In the genomic region with DNA sequence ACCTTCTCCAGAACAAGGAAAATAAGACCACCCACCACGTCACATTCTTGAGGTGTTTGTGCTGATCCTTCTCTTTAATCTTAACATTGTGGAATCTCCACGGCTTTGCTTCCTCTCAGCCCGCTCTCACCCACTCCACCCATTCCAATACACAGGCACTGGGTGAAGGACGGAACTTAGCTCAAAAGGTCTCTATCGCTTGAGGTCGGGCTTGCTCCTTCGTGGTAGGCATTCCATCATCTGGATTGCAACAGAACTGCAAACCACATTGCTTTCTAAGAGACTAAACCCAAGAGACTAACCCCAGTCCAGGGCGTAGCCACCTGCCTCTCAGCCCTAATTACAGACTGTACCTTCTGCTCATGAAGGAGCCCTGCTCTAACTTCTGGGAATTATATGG, we compare ENCODE assay signal across 16 cellular contexts. TPM values are rescaled to one million over a fixed set of nuclear protein-coding genes. Genes with fewer than 3 reads are reported as not detected.
DNase-seq lines count a peak whose midpoint lies in the region; ATAC-seq and TF ChIP-seq lines count a peak whose summit lies in the region.
"Had no signal": no experiment of that assay in that cellular context is flagged by ENCODE, and none has a peak within 500 bp of the region (broad histone marks: within the 10 kb centered on the region; RNA-seq: fewer than 3 reads in every experiment).

No MANE protein-coding gene starts in this region.

- H3F3A ChIP-seq in OCI-LY1 (ENCODE audit: insufficient read depth, low read length) = no peaks in the 10 kb centered on the region; the same call in 1 of the 2 replicates

- H3K4me3 ChIP-seq in OCI-LY1 (ENCODE audit: low read depth, low read length, poor library complexity, severe bottlenecking) (no peak overlapping the region), fibroblast of pulmonary artery (replicated peaks; ENCODE audit: low read depth, low read length) (no peak overlapping the region)
- H3K4me3 ChIP-seq: MG63 had no signal

- no peaks in the 10 kb centered on the region for H3K9me2 ChIP-seq in OCI-LY1 (ENCODE audit: low read depth, low read length)

- no peak for ATAC-seq in GM21528 (IDR thresholded peaks at IDR 0.05; ENCODE audit: low FRiP score, unreplicated experiment)
- ATAC-seq in GM21825 (IDR thresholded peaks at IDR 0.05; ENCODE audit: unreplicated experiment) = no peak
- ATAC-seq: HCT116 had no signal

- H3K36me3 ChIP-seq in OCI-LY1 (ENCODE audit: insufficient read depth, low read length) = no peaks in the 10 kb centered on the region
- H3K36me3 ChIP-seq: MG63 had no signal

- H3K79me2 ChIP-seq in OCI-LY1 (ENCODE audit: insufficient read depth, low read length) = no peaks in the 10 kb centered on the region

- no peak for TF ChIP-seq CTCF in OCI-LY1 (IDR thresholded peaks at IDR 0.05; ENCODE audit: low read length)
- TF ChIP-seq CTCF in fibroblast of pulmonary artery (IDR thresholded peaks at IDR 0.05; ENCODE audit: low read length, missing control alignments) = no peak

- no peaks in the 10 kb centered on the region for H4K20me1 ChIP-seq in OCI-LY1 (ENCODE audit: insufficient read depth, low read length)

- no peaks in the 10 kb centered on the region for H3K27me3 ChIP-seq in OCI-LY1 (ENCODE audit: insufficient read depth, low read length)
- H3K27me3 ChIP-seq: MG63 had no signal

- H3K9ac ChIP-seq in OCI-LY1 (ENCODE audit: low read length) = no peak overlapping the region

- H2AFZ ChIP-seq in OCI-LY1 (ENCODE audit: low read length) = no peak overlapping the region

- H3K27ac ChIP-seq in OCI-LY1 (ENCODE audit: low read depth, low read length, poor library complexity, severe bottlenecking) = peak overlapping the region; percentile 95
- H3K27ac ChIP-seq: epithelial cell of prostate had no signal

- DNase-seq in HuH-7 (ENCODE audit: low spot score) (peak; percentile 47), fibroblast of pulmonary artery (ENCODE audit: low read depth) (peak; percentile 29), renal cortical epithelial cell (ENCODE audit: low read depth) (peak; percentile 45), activated gamma-delta T cell (lab: John Stamatoyannopoulos, UW) (no peak)
- DNase-seq: activated CD4-positive, alpha-beta T cell treated with anti-CD3 and anti-CD28 coated beads for 48 hours; activated CD8-positive, alpha-beta memory T cell treated with anti-CD3 and anti-CD28 coated beads, Interleukin-2, amount 50 U/mL, for 4 hours; activated gamma-delta T cell treated with Interleukin-2 at 50 U/mL for 16 hours; dermis blood vessel endothelial cell; glutamatergic neuron; MG63; stimulated activated CD4-positive, alpha-beta T cell treated with anti-CD3 and anti-CD28 coated beads, Interleukin-2, amount 100 ng/mL, for 48 hours had no signal

- H3K4me1 ChIP-seq in OCI-LY1 (ENCODE audit: insufficient read depth, low read length, severe bottlenecking) = peaks cover 62% of the 10 kb centered on the region

- no peak overlapping the region for H3K4me2 ChIP-seq in OCI-LY1 (ENCODE audit: low read length)

- H3K9me3 ChIP-seq in OCI-LY1 (ENCODE audit: low read length) = no peaks in the 10 kb centered on the region
- H3K9me3 ChIP-seq: MG63 had no signal

RNA-seq across cellular contexts. Expression of gene MDM2, which starts 24.0 kb away (rescaled TPM):
- 207 and 400 TPM in 2 replicates for total RNA-seq in renal cortical epithelial cell

RNA-seq across cellular contexts. Expression of gene SLC35E3, which starts 38.0 kb away (rescaled TPM):
- 4.5 and 7.0 TPM in 2 replicates for total RNA-seq in renal cortical epithelial cell
